In the genomic region with DNA sequence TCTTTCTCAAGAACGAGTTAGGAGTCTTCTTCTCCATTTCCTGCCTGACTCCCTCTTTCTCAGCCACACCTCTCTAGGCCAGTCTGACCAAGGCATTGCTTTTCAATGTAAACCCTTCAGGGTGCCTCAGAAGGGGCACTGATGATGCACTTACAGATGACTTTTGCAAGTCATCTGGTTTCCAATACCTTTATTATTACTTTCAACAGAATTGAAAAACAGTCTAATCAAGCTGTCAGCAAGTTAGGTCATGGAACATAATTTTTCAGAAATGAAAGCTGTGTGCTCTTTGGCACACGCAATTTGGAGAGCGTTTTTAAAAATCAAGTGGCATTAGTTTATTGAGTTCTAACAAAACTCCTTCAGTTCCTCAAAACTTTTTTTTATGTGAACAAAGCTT, we compare ENCODE assay signal across 37 cellular contexts. TPM values are rescaled to one million over a fixed set of nuclear protein-coding genes. Genes with fewer than 3 reads are reported as not detected.
"Had no signal": no experiment of that assay in that cellular context is flagged by ENCODE, and none has a peak within 500 bp of the region (broad histone marks: within the 10 kb centered on the region; RNA-seq: fewer than 3 reads in every experiment).

No MANE protein-coding gene starts in this region.

- DNase-seq: activated CD4-positive, alpha-beta T cell treated with anti-CD3 and anti-CD28 coated beads for 1 hour; activated CD4-positive, alpha-beta T cell treated with anti-CD3 and anti-CD28 coated beads for 48 hours; activated CD4-positive, alpha-beta T cell treated with anti-CD3 and anti-CD28 coated beads, Interleukin-2, amount 50 U/mL, for 4 hours; activated CD4-positive, CD25-positive, alpha-beta regulatory T cell; activated CD8-positive, alpha-beta T cell treated with anti-CD3 and anti-CD28 coated beads for 36 hours; activated effector memory CD4-positive, alpha-beta T cell treated with anti-CD3 and anti-CD28 coated beads, Interleukin-2, amount 50 U/mL, for 16 hours; activated naive CD4-positive, alpha-beta T cell; activated naive CD4-positive, alpha-beta T cell treated with anti-CD3 and anti-CD28 coated beads, Interleukin-2, amount 50 U/mL, for 16 hours; activated naive CD8-positive, alpha-beta T cell treated with anti-CD3 and anti-CD28 coated beads for 36 hours; activated T-cell treated with anti-CD3 and anti-CD28 coated beads, Interleukin-2, amount 50 U/mL, for 1 hour; activated T-cell treated with anti-CD3 and anti-CD28 coated beads, Interleukin-2, amount 50 U/mL, for 72 hours; amniotic stem cell; aorta; brain microvascular endothelial cell; central memory CD4-positive, alpha-beta T cell; Kasumi-1; KG1; MG63; NCI-H1105; NCI-H1417 treated with DMSO at 0.1 percent for 48 hours; NCI-H187 treated with DMSO at 0.1 percent for 48 hours; NCI-H2081; NCI-H2171 treated with DMSO at 0.1 percent for 48 hours; NCI-H2227 treated with DMSO at 0.1 percent for 48 hours; NCI-H446; NCI-H510A treated with DMSO at 0.1 percent for 48 hours; NCI-H69; OCI-M1; SHP77; SJCRH30; T1000; WERI-Rb-1 had no signal

- H3K4me1 ChIP-seq: SJCRH30 had no signal

- H3K27ac Mint-ChIP-seq: activated CD8-positive, alpha-beta T cell treated with anti-CD3 and anti-CD28 coated beads for 36 hours; activated naive CD8-positive, alpha-beta T cell treated with anti-CD3 and anti-CD28 coated beads for 36 hours; activated T-cell treated with anti-CD3 and anti-CD28 coated beads, Interleukin-2, amount 50 U/mL, for 72 hours; activated T-helper 17 cell treated with anti-CD3 and anti-CD28 coated beads, Interleukin-2, amount 50 U/mL, for 72 hours had no signal

- H3K27ac ChIP-seq: brain microvascular endothelial cell, SJCRH30, SK-N-MC, WERI-Rb-1 had no signal

- H3K36me3 ChIP-seq: brain microvascular endothelial cell, MG63, SJCRH30 had no signal

- H3K4me3 Mint-ChIP-seq: activated CD8-positive, alpha-beta T cell treated with anti-CD3 and anti-CD28 coated beads for 36 hours; activated naive CD8-positive, alpha-beta T cell treated with anti-CD3 and anti-CD28 coated beads for 36 hours; activated T-cell treated with anti-CD3 and anti-CD28 coated beads, Interleukin-2, amount 50 U/mL, for 72 hours; activated T-helper 17 cell treated with anti-CD3 and anti-CD28 coated beads, Interleukin-2, amount 50 U/mL, for 72 hours had no signal

- H3K4me3 ChIP-seq: MG63, SJCRH30, SK-N-MC had no signal

- H3K9me3 Mint-ChIP-seq: activated CD8-positive, alpha-beta T cell treated with anti-CD3 and anti-CD28 coated beads for 36 hours; activated naive CD8-positive, alpha-beta T cell treated with anti-CD3 and anti-CD28 coated beads for 36 hours; activated T-cell treated with anti-CD3 and anti-CD28 coated beads, Interleukin-2, amount 50 U/mL, for 72 hours; activated T-helper 17 cell treated with anti-CD3 and anti-CD28 coated beads, Interleukin-2, amount 50 U/mL, for 72 hours had no signal

- H3K36me3 Mint-ChIP-seq: activated naive CD8-positive, alpha-beta T cell treated with anti-CD3 and anti-CD28 coated beads for 36 hours had no signal

- H3K27me3 ChIP-seq: brain microvascular endothelial cell, SJCRH30 had no signal

- H3K9me3 ChIP-seq: MG63, SJCRH30 had no signal

- H3K4me1 Mint-ChIP-seq: activated T-helper 17 cell treated with anti-CD3 and anti-CD28 coated beads, Interleukin-2, amount 50 U/mL, for 72 hours had no signal

RNA-seq across cellular contexts. Expression of a gene that starts 47.1 kb away (rescaled TPM):
- total RNA-seq: activated CD8-positive, alpha-beta memory T cell treated with anti-CD3 and anti-CD28 coated beads for 36 hours; activated CD8-positive, alpha-beta T cell treated with anti-CD3 and anti-CD28 coated beads for 36 hours; activated naive CD8-positive, alpha-beta T cell treated with anti-CD3 and anti-CD28 coated beads for 36 hours; activated T-cell treated with anti-CD3 and anti-CD28 coated beads, Interleukin-2, amount 50 U/mL, for 72 hours; activated T-helper 17 cell treated with anti-CD3 and anti-CD28 coated beads, Interleukin-2, amount 50 U/mL, for 72 hours; aorta; SJCRH30; T-helper 1 cell treated with Interleukin-12 subunit alpha and Interleukin-12 subunit beta and Interleukin-4 antibody, amounts not matched to agents 30 ng/mL and 1 ng/mL, for 36 hours; T-helper 2 cell treated with Interferon-gamma antibody and Interleukin-4, amounts not matched to agents 100 ng/mL and 5 ng/mL, for 36 hours had no signal
